In genomic region chr20:36726168-36726567, GRCh38 we compare ENCODE assay signal across 17 cellular contexts. TPM values are rescaled to one million over a fixed set of nuclear protein-coding genes. Genes with fewer than 3 reads are reported as not detected.
DNase-seq lines count a peak whose midpoint lies in the region; ATAC-seq and TF ChIP-seq lines count a peak whose summit lies in the region.
"Had no signal": no experiment of that assay in that cellular context is flagged by ENCODE, and none has a peak within 500 bp of the region (broad histone marks: within the 10 kb centered on the region; RNA-seq: fewer than 3 reads in every experiment).

No MANE protein-coding gene starts in this region.

- H3K4me1 ChIP-seq in psoas muscle (peaks cover 6% of the 10 kb centered on the region), upper lobe of left lung (no peaks in the 10 kb centered on the region)
- H3K4me1 ChIP-seq: BLaER1 had no signal

- no peak overlapping the region for H3K4me3 ChIP-seq in epithelial cell of esophagus (ENCODE audit: low read length)
- no peak overlapping the region for H3K4me3 ChIP-seq in psoas muscle
- H3K4me3 ChIP-seq in upper lobe of left lung = no peak overlapping the region
- H3K4me3 ChIP-seq: BLaER1, GM12878, K562 had no signal

- ATAC-seq in psoas muscle = peak; percentile 51 to 89 (median 82)
- ATAC-seq in upper lobe of left lung (ENCODE audit: low FRiP score in 2 of 2) = no peak
- ATAC-seq: GM12878, K562 had no signal

- no peak for TF ChIP-seq POLR2A in upper lobe of left lung (IDR thresholded peaks at IDR 0.05)

- DNase-seq in GM03348 (ENCODE audit: low spot score) (peak; percentile 19), M059J (ENCODE audit: low read depth) (peak; percentile 20), epithelial cell of esophagus (ENCODE audit: low read depth) (peak; percentile 30), psoas muscle (no peak), D341Med (ENCODE audit: low spot score) (no peak), epidermal melanocyte (ENCODE audit: insufficient read length, low spot score) (no peak), upper lobe of left lung (no peak)
- DNase-seq: DMS 273 treated with DMSO at 0.1 percent for 48 hours, MM.1S, NCI-H1930, NCI-H2171, NCI-H446 treated with DMSO at 0.1 percent for 48 hours, NCI-H774, SK-N-SH had no signal

- H3K9me3 ChIP-seq in psoas muscle = no peaks in the 10 kb centered on the region
- H3K9me3 ChIP-seq in upper lobe of left lung = no peaks in the 10 kb centered on the region
- H3K9me3 ChIP-seq: BLaER1, SK-N-SH had no signal

- TF ChIP-seq EP300 in upper lobe of left lung (IDR thresholded peaks at IDR 0.05) = no peak

- intact Hi-C loops in psoas muscle (cut with DNase I) = no loop called here

- H3K27ac ChIP-seq in psoas muscle (no peak overlapping the region), upper lobe of left lung (no peak overlapping the region)
- H3K27ac ChIP-seq: BLaER1 had no signal

- no peak for TF ChIP-seq CTCF in epithelial cell of esophagus (IDR thresholded peaks at IDR 0.05; ENCODE audit: insufficient read depth, low read depth, low read length, missing control alignments)
- TF ChIP-seq CTCF in psoas muscle (IDR thresholded peaks at IDR 0.05) = no peak
- TF ChIP-seq CTCF in upper lobe of left lung (IDR thresholded peaks at IDR 0.05) = no peak

- 81 to 83% (median 83%) methylated on average over 3 of the region's 3 CpGs for WGBS in psoas muscle, 3 donors
- 95 to 98% methylated on average over 3 of the region's 3 CpGs for WGBS in upper lobe of left lung, 2 donors

- H3K27me3 ChIP-seq in psoas muscle (ENCODE audit: insufficient read depth in 3 of 3, low read length in 2 of 3) = no peaks in the 10 kb centered on the region
- H3K27me3 ChIP-seq in upper lobe of left lung = no peaks in the 10 kb centered on the region
- H3K27me3 ChIP-seq: BLaER1 had no signal

- H3K36me3 ChIP-seq in psoas muscle (ENCODE audit: insufficient read depth in 1 of 2, low read depth in 1 of 2) = peaks cover 0 to 7% of the 10 kb centered on the region in 2 donors
- peaks cover 0 to 8% (median 2%) of the 10 kb centered on the region in 4 donors for H3K36me3 ChIP-seq in upper lobe of left lung

RNA-seq across cellular contexts. Expression of gene NDRG3, which starts 19.7 kb away (rescaled TPM):
- total RNA-seq in M059J (2014; rRNA removed; shearing (Covaris generic)) = 49.7 and 50.3 TPM in 2 replicates
- total RNA-seq in psoas muscle = 10 to 100 TPM in 2 of 4 donors, 1 to 10 TPM in 2; 4.3 to 17.5 (median 7.8) TPM
- 10 to 100 TPM in 2 of 3 donors, 1 to 10 TPM in 1; 7.8 to 25.1 (median 11.8) TPM for polyA plus RNA-seq in psoas muscle
- 10 to 100 TPM in 5 of 6 donors, 1 to 10 TPM in 1; 7.8 to 28.7 (median 18.2) TPM for total RNA-seq in upper lobe of left lung

RNA-seq across cellular contexts. Expression of gene DSN1, which starts 47.4 kb away (rescaled TPM):
- 73.1 and 84.9 TPM in 2 replicates for total RNA-seq in M059J (2014; rRNA removed; shearing (Covaris generic))
- total RNA-seq in psoas muscle = 1 to 10 TPM; 1.7 to 3.0 (median 2.2) TPM
- 1 to 10 TPM; 3.3 to 8.3 (median 4.3) TPM for polyA plus RNA-seq in psoas muscle
- 10 to 100 TPM in 2 of 6 donors, 1 to 10 TPM in 4; 4.7 to 29.3 (median 7.8) TPM for total RNA-seq in upper lobe of left lung

Comparison
In these comparisons a context has a peak if more than half of its experiments do, and no peak if none do; other contexts are left out.
1. DNase-seq: peak in GM03348 (single experiment), M059J (single experiment) and epithelial cell of esophagus (single experiment); none in psoas muscle (0 of 2), D341Med (single experiment), epidermal melanocyte (single experiment) and upper lobe of left lung (0 of 2).
2. ATAC-seq: peak in psoas muscle (4 of 4); none in upper lobe of left lung (0 of 2).